ENCODE assay signal across 1 cellular context in genomic region chr18:23938046-23938756, GRCh38.
TF ChIP-seq lines count a peak whose summit lies in the region.

No MANE protein-coding gene starts in this region.

TF ChIP-seq in GM23338, 12 proteins besides CTCF, POLR2A, EP300 and RAD21 (continued from another document):
- TF ChIP-seq ZNF462 (CRISPR knock-in tag; IDR thresholded peaks at IDR 0.05) (no peak), EZH2 (IDR thresholded peaks at IDR 0.05; ENCODE audit: low read depth, unreplicated experiment) (no peak), REST (IDR thresholded peaks at IDR 0.05; ENCODE audit: unreplicated experiment) (no peak), NANOG (IDR thresholded peaks at IDR 0.05; ENCODE audit: borderline replicate concordance) (no peak), STAT1 (IDR thresholded peaks at IDR 0.05; ENCODE audit: unreplicated experiment) (no peak), JUNB (IDR thresholded peaks at IDR 0.05; ENCODE audit: unreplicated experiment) (no peak), POLR2AphosphoS5 (IDR thresholded peaks at IDR 0.05; ENCODE audit: low read depth) (no peak), ZNF331 (CRISPR knock-in tag; IDR thresholded peaks at IDR 0.05; ENCODE audit: low read depth) (no peak), CREB1 (CRISPR knock-in tag; IDR thresholded peaks at IDR 0.05; ENCODE audit: low read depth) (no peak)
